ENCODE assay signal across 32 cellular contexts in the genomic region with DNA sequence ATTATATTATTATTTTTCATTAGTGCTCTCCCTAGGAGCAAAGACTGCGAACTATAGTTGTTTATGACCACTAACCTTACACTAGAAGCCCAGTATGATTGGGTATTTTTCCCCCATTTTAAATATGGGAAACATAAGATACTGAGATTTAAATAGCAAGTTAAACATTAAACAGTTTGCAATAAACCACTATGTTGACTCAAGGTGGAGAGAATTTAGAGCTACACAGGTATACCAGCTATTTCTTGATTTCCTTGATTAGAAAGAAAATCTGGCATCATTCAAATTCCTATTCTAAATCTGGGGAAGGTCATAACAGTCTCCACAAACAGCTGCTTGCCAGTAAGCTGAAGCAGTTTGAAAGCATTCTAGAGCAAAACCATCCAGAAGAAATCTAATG.
DNase-seq lines count a peak whose midpoint lies in the region; ATAC-seq and TF ChIP-seq lines count a peak whose summit lies in the region.
"Had no signal": no experiment of that assay in that cellular context is flagged by ENCODE, and none has a peak within 500 bp of the region (broad histone marks: within the 10 kb centered on the region; RNA-seq: fewer than 3 reads in every experiment).

No MANE protein-coding gene starts in this region.

- TF ChIP-seq CTCF in mucosa of descending colon (IDR thresholded peaks at IDR 0.05) (no peak), retinal pigment epithelial cell (conservative IDR thresholded peaks at IDR 0.05; ENCODE audit: low read depth, low read length) (no peak), spleen (IDR thresholded peaks at IDR 0.05 in 8 of 11, conservative IDR thresholded peaks at IDR 0.05 in 3 of 11) (no peak)

- intact Hi-C loops in left colon (cut with DNase I, micrococcal nuclease): no loop called here
- intact Hi-C loops in mucosa of descending colon (cut with DNase I, micrococcal nuclease): no loop called here
- intact Hi-C loops in spleen (cut with DNase I; ENCODE audit: low total_unique reads): no loop called here

- H3K9me3 ChIP-seq in mucosa of descending colon: no peaks in the 10 kb centered on the region
- H3K9me3 ChIP-seq in spleen: no peaks in the 10 kb centered on the region
- H3K9me3 ChIP-seq: A549; BE2C; BLaER1; BLaER1 treated with 17β-estradiol and CSF1 and Interleukin-3, amounts not matched to agents 10 nM and 100 nM; Caco-2 had no signal

- no peak overlapping the region for H3K4me3 ChIP-seq in mucosa of descending colon
- no peak overlapping the region for H3K4me3 ChIP-seq in retinal pigment epithelial cell (ENCODE audit: low read length)
- no peak overlapping the region for H3K4me3 ChIP-seq in spleen
- H3K4me3 ChIP-seq: A549; BLaER1; BLaER1 treated with 17β-estradiol and CSF1 and Interleukin-3, amounts not matched to agents 10 nM and 100 nM had no signal

- no peak for TF ChIP-seq POLR2A in spleen (IDR thresholded peaks at IDR 0.05)

- H3K27ac ChIP-seq in spleen: no peak overlapping the region
- H3K27ac ChIP-seq: 22Rv1; A549; BLaER1; BLaER1 treated with 17β-estradiol and CSF1 and Interleukin-3, amounts not matched to agents 10 nM and 100 nM; C4-2B had no signal

- peak; percentile 0 for DNase-seq in DMS53 (lab: John Stamatoyannopoulos, UW)
- DNase-seq in DMS53 treated with DMSO at 0.1 percent for 48 hours (lab: John Stamatoyannopoulos, UW; ENCODE audit: unreplicated experiment): no peak
- no peak for DNase-seq in left colon
- no peak for DNase-seq in mucosa of descending colon
- DNase-seq in retinal pigment epithelial cell (ENCODE audit: low read depth): peak; percentile 42
- DNase-seq in spleen: no peak
- DNase-seq: 8988T; ACHN; AML-193; BE2C; C1 segment of cervical spinal cord; Caco-2; Calu3; CD4-positive, alpha-beta memory T cell; CD4-positive, alpha-beta T cell; CD4-positive, CD25-positive, alpha-beta regulatory T cell; CD8-positive, alpha-beta memory T cell; CD8-positive, alpha-beta T cell; COR-L47; DMS 273 treated with DMSO at 0.1 percent for 48 hours; DMS153; DMS79; DMS79 treated with DMSO at 0.1 percent for 48 hours; DND-41; EL had no signal

- WGBS in spleen, 5 donors: 90 to 98% (median 95%) methylated on average over 1 of the region's 1 CpG

- H3K4me1 ChIP-seq in mucosa of descending colon (ENCODE audit: low read depth) (peaks cover 8% of the 10 kb centered on the region), spleen (no peaks in the 10 kb centered on the region)
- H3K4me1 ChIP-seq: A549; BE2C; BLaER1 treated with 17β-estradiol and CSF1 and Interleukin-3, amounts not matched to agents 10 nM and 100 nM; Caco-2 had no signal

- no peaks in the 10 kb centered on the region for H3K27me3 ChIP-seq in spleen (replicated peaks in 1 of 7)
- H3K27me3 ChIP-seq: BE2C; BLaER1; BLaER1 treated with 17β-estradiol and CSF1 and Interleukin-3, amounts not matched to agents 10 nM and 100 nM had no signal

- H3K36me3 ChIP-seq in mucosa of descending colon (ENCODE audit: low read depth) (no peaks in the 10 kb centered on the region), spleen (no peaks in the 10 kb centered on the region)
- H3K36me3 ChIP-seq: BE2C; BLaER1; BLaER1 treated with 17β-estradiol and CSF1 and Interleukin-3, amounts not matched to agents 10 nM and 100 nM had no signal

- ATAC-seq in left colon (peak; percentile 79), mucosa of descending colon (peak; percentile 67), esophagus mucosa (no peak), HG03442 (IDR thresholded peaks at IDR 0.05; ENCODE audit: unreplicated experiment) (no peak)
- ATAC-seq: A549; CD8-positive, alpha-beta T cell had no signal

Comparison
In these comparisons a context has a peak if more than half of its experiments do, and no peak if none do; other contexts are left out.
1. DNase-seq: peak in DMS53 (single experiment) and retinal pigment epithelial cell (single experiment); none in DMS53 treated with DMSO at 0.1 percent for 48 hours (single experiment), left colon (0 of 2), mucosa of descending colon (0 of 3) and spleen (single experiment).
2. ATAC-seq: peak in left colon (single experiment) and mucosa of descending colon (single experiment); none in esophagus mucosa (single experiment) and HG03442 (single experiment).